ENCODE assay signal across 13 cellular contexts in genomic region chr7:142714375-142714774, GRCh38. TPM values are rescaled to one million over a fixed set of nuclear protein-coding genes. Genes with fewer than 3 reads are reported as not detected.
DNase-seq lines count a peak whose midpoint lies in the region; ATAC-seq and TF ChIP-seq lines count a peak whose summit lies in the region.
"Had no signal": no experiment of that assay in that cellular context is flagged by ENCODE, and none has a peak within 500 bp of the region (broad histone marks: within the 10 kb centered on the region; RNA-seq: fewer than 3 reads in every experiment).

No MANE protein-coding gene starts in this region.

- H3K36me3 ChIP-seq in heart left ventricle: no peaks in the 10 kb centered on the region
- H3K36me3 ChIP-seq: cardiac muscle cell had no signal

- POLR2A ChIA-PET in activated B cell treated with CpG ODN at 0.5 μM for 24 hours (lab: Charles Lee): interaction anchor here (1.4 to 3.6 kb wide), 5 partner anchors 19 to 140 kb away, joined by 4 to 45 read pairs (median 13); partner anchors contain the start of gene EPHB6

- H3K27me3 ChIP-seq in heart left ventricle: peaks cover 0 to 4% (median 0%) of the 10 kb centered on the region in 9 donors
- H3K27me3 ChIP-seq: cardiac muscle cell had no signal

- no peaks in the 10 kb centered on the region for H3K4me1 ChIP-seq in heart left ventricle

- DNase-seq in activated B cell treated with CpG ODN at 0.5 μM for 24 hours (no peak), immature natural killer cell (peak in 2 of 3 donors; percentile 23 to 30), heart left ventricle (no peak), RKO (ENCODE audit: low spot score) (no peak), NCI-H1105 (lab: John Stamatoyannopoulos, UW) (no peak)
- DNase-seq: foreskin melanocyte, NCI-H69 had no signal

- no peak overlapping the region for H3K4me3 Mint-ChIP-seq in activated B cell treated with CpG ODN at 0.5 μM for 24 hours
- peak overlapping the region; percentile 70 to 88 (median 72) for H3K4me3 Mint-ChIP-seq in immature natural killer cell

- H3K27me3 Mint-ChIP-seq in activated B cell treated with CpG ODN at 0.5 μM for 24 hours (no peaks in the 10 kb centered on the region), immature natural killer cell (ENCODE audit: low read depth in 3 of 3) (peaks cover 0 to 15% (median 8%) of the 10 kb centered on the region in 3 donors)

- H3K27ac Mint-ChIP-seq in activated B cell treated with CpG ODN at 0.5 μM for 24 hours (peak overlapping the region; percentile 32), immature natural killer cell (peak overlapping the region; percentile 92 to 100 (median 96))

- H3K9me3 Mint-ChIP-seq in activated B cell treated with CpG ODN at 0.5 μM for 24 hours (no peaks in the 10 kb centered on the region), immature natural killer cell (no peaks in the 10 kb centered on the region)

- ATAC-seq in GM18502 (IDR thresholded peaks at IDR 0.05; ENCODE audit: poor library complexity, unreplicated experiment) (peak; percentile 74), HG03432 (IDR thresholded peaks at IDR 0.05; ENCODE audit: unreplicated experiment) (peak; percentile 65), activated B cell treated with CpG ODN at 0.5 μM for 24 hours (ENCODE audit: low read depth) (no peak), heart left ventricle (no peak), HG03175 (IDR thresholded peaks at IDR 0.05; ENCODE audit: unreplicated experiment) (no peak)
- ATAC-seq: activated CD4-positive, CD25-positive, alpha-beta regulatory T cell treated with anti-CD3 and anti-CD28 coated beads, Interleukin-2, amount 50 U/mL, for 24 hours had no signal

- H3K27ac ChIP-seq in heart left ventricle: no peak overlapping the region
- H3K27ac ChIP-seq: cardiac muscle cell had no signal

- H3K36me3 Mint-ChIP-seq in activated B cell treated with CpG ODN at 0.5 μM for 24 hours (ENCODE audit: low read depth): no peaks in the 10 kb centered on the region
- no peaks in the 10 kb centered on the region for H3K36me3 Mint-ChIP-seq in immature natural killer cell

- no peak for TF ChIP-seq POLR2A in heart left ventricle (IDR thresholded peaks at IDR 0.05)

- H3K9me3 ChIP-seq in heart left ventricle: no peaks in the 10 kb centered on the region

- TF ChIP-seq CTCF in activated B cell treated with CpG ODN at 0.5 μM for 24 hours (IDR thresholded peaks at IDR 0.05): no peak
- TF ChIP-seq CTCF in heart left ventricle (IDR thresholded peaks at IDR 0.05): no peak

- H3K4me1 Mint-ChIP-seq in activated B cell treated with CpG ODN at 0.5 μM for 24 hours (peaks cover 31% of the 10 kb centered on the region), immature natural killer cell (peaks cover 93 to 100% of the 10 kb centered on the region in 2 donors)

- CTCF ChIA-PET in activated B cell treated with CpG ODN at 0.5 μM for 24 hours (lab: Charles Lee): interaction anchor here (0.9 to 10.2 kb wide), 14 partner anchors 19 to 501 kb away, joined by 3 to 204 read pairs (median 6); partner anchors contain the start of genes EPHB6 and PRSS2

- intact Hi-C loops in activated B cell treated with CpG ODN at 0.5 μM for 24 hours (cut with micrococcal nuclease) (loop anchor here (5.0 kb wide), 1 partner anchor 67 kb away; no protein-coding TSS in a partner anchor), heart left ventricle (cut with DNase I) (loop anchor here in 6 of 10 donors (5.0 to 10.0 kb wide), 3 partner anchors 68 to 610 kb away; no protein-coding TSS in a partner anchor)

- no peak overlapping the region for H3K4me3 ChIP-seq in heart left ventricle
- H3K4me3 ChIP-seq: cardiac muscle cell had no signal

- WGBS in heart left ventricle, 4 donors: 15 to 32% (median 31%) methylated on average over 2 of the region's 2 CpGs

RNA-seq across cellular contexts. Expression of gene PRSS1, which starts 34.9 kb away (rescaled TPM):
- total RNA-seq in activated B cell treated with CpG ODN at 0.5 μM for 24 hours: not detected in 2 replicates
- polyA plus RNA-seq in immature natural killer cell: under 1 TPM in 1 of 3 donors, not detected in 2; 0.13 TPM
- 1 to 10 TPM in 5 of 9 donors, not detected in 4; 2.6 to 4.3 (median 3.2) TPM for total RNA-seq in heart left ventricle
- polyA plus RNA-seq in heart left ventricle: 1 to 10 TPM in 1 of 2 donors, not detected in 1; 1.3 TPM
- total RNA-seq: cardiac muscle cell, lung microvascular endothelial cell had no signal
- polyA plus RNA-seq: cardiac muscle cell had no signal

RNA-seq across cellular contexts. Expression of gene PRSS2, which starts 56.4 kb away (rescaled TPM):
- total RNA-seq in activated B cell treated with CpG ODN at 0.5 μM for 24 hours (not detected in 2 replicates), heart left ventricle (1 to 10 TPM in 5 of 9 donors, not detected in 4; 2.2 to 8.4 (median 6.1) TPM)
- polyA plus RNA-seq in immature natural killer cell (not detected), heart left ventricle (1 to 10 TPM in 1 of 2 donors, not detected in 1; 1.0 TPM)
- total RNA-seq: cardiac muscle cell, lung microvascular endothelial cell had no signal
- polyA plus RNA-seq: cardiac muscle cell had no signal

Comparison
In these comparisons a context has a peak if more than half of its experiments do, and no peak if none do; other contexts are left out.
1. ATAC-seq: peak in GM18502 (single experiment) and HG03432 (single experiment); none in activated B cell treated with CpG ODN at 0.5 μM for 24 hours (single experiment), heart left ventricle (0 of 4) and HG03175 (single experiment).
2. DNase-seq: peak in immature natural killer cell (2 of 3); none in activated B cell treated with CpG ODN at 0.5 μM for 24 hours (single experiment), heart left ventricle (0 of 5), RKO (single experiment) and NCI-H1105 (single experiment).